ENCODE assay signal across 1 cellular context in the genomic region with DNA sequence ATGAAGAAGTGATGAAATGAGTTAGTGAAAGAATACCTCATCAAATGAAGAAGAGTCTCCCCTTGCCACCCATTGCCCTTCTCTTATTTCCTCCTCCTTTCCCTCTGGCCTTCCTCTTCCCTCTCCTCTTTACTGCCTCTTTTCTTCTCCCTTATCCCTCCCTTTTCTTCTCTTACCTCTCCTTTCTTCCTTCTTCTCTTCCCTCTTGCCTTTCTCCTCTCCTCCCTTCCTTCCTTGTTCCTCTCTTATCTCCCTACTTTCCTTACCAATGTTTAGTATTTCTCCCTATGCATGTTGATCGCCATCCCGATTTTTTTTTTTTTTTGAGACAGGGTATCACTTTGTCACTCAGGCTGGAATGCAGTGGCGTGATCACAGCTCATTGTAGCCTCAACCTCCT.
A peak's percentile ranks its signal among the peaks of the same experiment; 100 is the strongest.
TF ChIP-seq lines count a peak whose summit lies in the region.

No MANE protein-coding gene starts in this region.

TF ChIP-seq in K562, 482 proteins besides CTCF, POLR2A, EP300 and RAD21:
- TF ChIP-seq, protein P1, sequence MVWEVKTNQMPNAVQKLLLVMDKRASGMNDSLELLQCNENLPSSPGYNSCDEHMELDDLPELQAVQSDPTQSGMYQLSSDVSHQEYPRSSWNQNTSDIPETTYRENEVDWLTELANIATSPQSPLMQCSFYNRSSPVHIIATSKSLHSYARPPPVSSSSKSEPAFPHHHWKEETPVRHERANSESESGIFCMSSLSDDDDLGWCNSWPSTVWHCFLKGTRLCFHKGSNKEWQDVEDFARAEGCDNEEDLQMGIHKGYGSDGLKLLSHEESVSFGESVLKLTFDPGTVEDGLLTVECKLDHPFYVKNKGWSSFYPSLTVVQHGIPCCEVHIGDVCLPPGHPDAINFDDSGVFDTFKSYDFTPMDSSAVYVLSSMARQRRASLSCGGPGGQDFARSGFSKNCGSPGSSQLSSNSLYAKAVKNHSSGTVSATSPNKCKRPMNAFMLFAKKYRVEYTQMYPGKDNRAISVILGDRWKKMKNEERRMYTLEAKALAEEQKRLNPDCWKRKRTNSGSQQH (CRISPR knock-in tag; IDR thresholded peaks at IDR 0.05) = no peak
- 0 out of 4 replicates have a peak, but pooled peaks of 1 of the 2 experiments have one; percentile 14 for TF ChIP-seq MCM7 (IDR thresholded peaks at IDR 0.05)
- TF ChIP-seq ELF4 (CRISPR knock-in tag; IDR thresholded peaks at IDR 0.05) = 0 out of 2 replicates have a peak, but pooled peaks have one; percentile 11
- TF ChIP-seq FOXA1 (IDR thresholded peaks at IDR 0.05; ENCODE audit: borderline replicate concordance) = no peak
- TF ChIP-seq, protein P2, sequence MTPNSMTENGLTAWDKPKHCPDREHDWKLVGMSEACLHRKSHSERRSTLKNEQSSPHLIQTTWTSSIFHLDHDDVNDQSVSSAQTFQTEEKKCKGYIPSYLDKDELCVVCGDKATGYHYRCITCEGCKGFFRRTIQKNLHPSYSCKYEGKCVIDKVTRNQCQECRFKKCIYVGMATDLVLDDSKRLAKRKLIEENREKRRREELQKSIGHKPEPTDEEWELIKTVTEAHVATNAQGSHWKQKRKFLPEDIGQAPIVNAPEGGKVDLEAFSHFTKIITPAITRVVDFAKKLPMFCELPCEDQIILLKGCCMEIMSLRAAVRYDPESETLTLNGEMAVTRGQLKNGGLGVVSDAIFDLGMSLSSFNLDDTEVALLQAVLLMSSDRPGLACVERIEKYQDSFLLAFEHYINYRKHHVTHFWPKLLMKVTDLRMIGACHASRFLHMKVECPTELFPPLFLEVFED (CRISPR knock-in tag; conservative IDR thresholded peaks at IDR 0.05) = peak; percentile 79; the same call in 1 of the 2 replicates
